ENCODE assay signal across 8 cellular contexts in genomic region chr4:113952452-113953029, GRCh38. TPM values are rescaled to one million over a fixed set of nuclear protein-coding genes. Genes with fewer than 3 reads are reported as not detected.
DNase-seq lines count a peak whose midpoint lies in the region; ATAC-seq and TF ChIP-seq lines count a peak whose summit lies in the region.

No MANE protein-coding gene starts in this region.

- no CpG with 5 or more reads among the region's 9 CpGs for WGBS in iPS DF 6.9 (ENCODE audit: insufficient coverage, insufficient read length)

- no peak overlapping the region for H3K27ac Mint-ChIP-seq in Calu3 (ENCODE audit: unreplicated experiment)
- no peak overlapping the region for H3K27ac Mint-ChIP-seq in stimulated activated naive CD8-positive, alpha-beta T cell treated with anti-CD3 and anti-CD28 coated beads, Interleukin-15, amount 100 ng/mL, for 72 hours

- no peak overlapping the region for H3K4me3 ChIP-seq in adipocyte (ENCODE audit: low read length)
- H3K4me3 ChIP-seq in iPS DF 6.9 (ENCODE audit: low read length), result no peak overlapping the region

- H3K4me1 Mint-ChIP-seq in Calu3 (ENCODE audit: low read depth, unreplicated experiment), result peaks cover 32% of the 10 kb centered on the region
- peaks cover 6% of the 10 kb centered on the region for H3K4me1 Mint-ChIP-seq in stimulated activated naive CD8-positive, alpha-beta T cell treated with anti-CD3 and anti-CD28 coated beads, Interleukin-15, amount 100 ng/mL, for 72 hours

- no peak overlapping the region for H3K9ac ChIP-seq in adipocyte (ENCODE audit: low read length)

- H3K36me3 ChIP-seq in adipocyte (ENCODE audit: control insufficient read depth, insufficient read depth, low read length, severe bottlenecking) (no peaks in the 10 kb centered on the region), iPS DF 6.9 (ENCODE audit: control insufficient read depth, insufficient read depth, low read length) (no peaks in the 10 kb centered on the region)

- H3K4me1 ChIP-seq in adipocyte (ENCODE audit: control insufficient read depth, insufficient read depth, low read length) (peaks cover 13% of the 10 kb centered on the region), iPS DF 6.9 (ENCODE audit: control insufficient read depth, insufficient read depth, low read length) (no peaks in the 10 kb centered on the region)

- H3K36me3 Mint-ChIP-seq in Calu3 (ENCODE audit: insufficient read depth, unreplicated experiment), result no peaks in the 10 kb centered on the region

- CTCF ChIA-PET in Calu3 (lab: Charles Lee), result interaction anchor here (1.3 kb wide), 1 partner anchor 118 kb away, joined by 8 read pairs; no protein-coding TSS in a partner anchor

- ATAC-seq in GM18873 (IDR thresholded peaks at IDR 0.05; ENCODE audit: low FRiP score, unreplicated experiment) (peak; percentile 80), HG03025 (IDR thresholded peaks at IDR 0.05; ENCODE audit: low FRiP score, unreplicated experiment) (peak; percentile 90)
- peak; percentile 85 for ATAC-seq in stimulated activated naive CD8-positive, alpha-beta T cell treated with anti-CD3 and anti-CD28 coated beads, Interleukin-15, amount 100 ng/mL, for 72 hours

- no peak overlapping the region for H3K27ac ChIP-seq in iPS DF 6.9 (ENCODE audit: low read length)

- TF ChIP-seq CTCF in Calu3 (IDR thresholded peaks at IDR 0.05; ENCODE audit: unreplicated experiment), result peak; percentile 73

- H3K9me3 ChIP-seq in adipocyte (ENCODE audit: control insufficient read depth, low read length) (no peaks in the 10 kb centered on the region), iPS DF 6.9 (ENCODE audit: control insufficient read depth, insufficient read depth, low read length) (no peaks in the 10 kb centered on the region)

- peak; percentile 48 for DNase-seq in Calu3
- DNase-seq in NCI-H2171 (lab: John Stamatoyannopoulos, UW), result peak; percentile 3
- peak; percentile 59 for DNase-seq in adipocyte (ENCODE audit: low read depth)
- peak; percentile 63 for DNase-seq in iPS DF 6.9 (ENCODE audit: low read depth, low spot score)
- DNase-seq in stimulated activated naive CD8-positive, alpha-beta T cell treated with anti-CD3 and anti-CD28 coated beads, Interleukin-15, amount 100 ng/mL, for 72 hours, result peak; percentile 32 to 40
- DNase-seq in NCI-H128 (lab: John Stamatoyannopoulos, UW; ENCODE audit: unreplicated experiment), result no peak

- H3K27me3 ChIP-seq in adipocyte (replicated peaks; ENCODE audit: control insufficient read depth, insufficient read depth, low read length) (no peaks in the 10 kb centered on the region), iPS DF 6.9 (ENCODE audit: control insufficient read depth, insufficient read depth, low read length) (no peaks in the 10 kb centered on the region)

- no peaks in the 10 kb centered on the region for H3K27me3 Mint-ChIP-seq in Calu3 (ENCODE audit: unreplicated experiment)
- no peaks in the 10 kb centered on the region for H3K27me3 Mint-ChIP-seq in stimulated activated naive CD8-positive, alpha-beta T cell treated with anti-CD3 and anti-CD28 coated beads, Interleukin-15, amount 100 ng/mL, for 72 hours

- no peaks in the 10 kb centered on the region for H3K9me3 Mint-ChIP-seq in Calu3 (ENCODE audit: low read depth, unreplicated experiment)
- no peaks in the 10 kb centered on the region for H3K9me3 Mint-ChIP-seq in stimulated activated naive CD8-positive, alpha-beta T cell treated with anti-CD3 and anti-CD28 coated beads, Interleukin-15, amount 100 ng/mL, for 72 hours

- intact Hi-C loops in Calu3 (cut with micrococcal nuclease; ENCODE audit: unreplicated experiment), result loop anchor here (1.0 to 5.0 kb wide), 2 partner anchors 119 to 425 kb away; no protein-coding TSS in a partner anchor

- BruUV-seq in Calu3 (replicated peaks; lab: Mats Ljungman, UMichigan), result no TSS peak

- H3K4me3 Mint-ChIP-seq in Calu3 (ENCODE audit: low read depth, unreplicated experiment), result no peak overlapping the region
- no peak overlapping the region for H3K4me3 Mint-ChIP-seq in stimulated activated naive CD8-positive, alpha-beta T cell treated with anti-CD3 and anti-CD28 coated beads, Interleukin-15, amount 100 ng/mL, for 72 hours

RNA-seq across cellular contexts. Expression of gene ARSJ, which starts 26.9 kb away (rescaled TPM):
- total RNA-seq in Calu3 (2022), result 12.5 and 13.3 TPM in 2 replicates
